ENCODE assay signal across 8 cellular contexts in the genomic region with DNA sequence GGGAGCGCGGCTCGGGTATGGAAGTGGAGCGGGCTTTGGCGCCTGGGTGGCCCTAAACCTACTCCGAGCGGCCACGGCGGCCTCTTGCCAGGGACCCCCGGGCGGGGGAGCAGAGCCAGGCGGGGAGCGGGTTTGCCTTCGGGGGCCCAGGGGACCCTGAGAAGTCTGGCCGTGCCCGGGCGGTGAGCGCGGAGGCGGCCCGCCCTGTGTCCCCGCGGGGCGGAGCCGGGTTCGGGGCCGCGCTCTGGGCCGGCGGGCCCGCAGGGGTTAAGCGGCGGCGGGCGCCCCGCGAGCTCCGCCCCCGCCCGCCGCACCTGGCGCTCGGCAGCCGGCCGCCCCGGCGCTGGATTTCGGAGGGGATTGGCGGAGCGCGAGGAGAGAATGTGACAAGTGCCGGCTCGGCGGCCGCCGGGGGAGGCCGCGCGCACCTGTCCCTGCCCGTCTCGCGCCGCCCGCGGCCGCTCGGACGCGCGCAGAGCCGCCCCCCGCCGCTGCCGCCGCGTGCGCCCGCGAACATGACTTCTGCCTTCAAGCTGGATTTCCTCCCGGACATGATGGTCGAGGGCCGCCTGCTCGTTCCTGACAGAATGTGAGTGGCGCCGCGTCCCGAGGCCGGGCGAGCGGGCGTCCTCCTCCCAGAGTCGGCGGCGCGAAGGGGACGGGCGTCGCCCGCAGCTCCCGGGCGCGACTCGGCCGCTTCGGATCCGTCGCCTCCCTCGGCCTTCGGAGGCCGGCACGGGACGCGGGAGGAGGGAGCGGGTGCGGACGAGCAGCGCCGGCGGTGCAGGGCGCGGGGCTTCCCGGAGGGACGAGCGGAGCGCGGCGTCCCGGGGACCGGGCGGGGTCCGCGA. TPM values are rescaled to one million over a fixed set of nuclear protein-coding genes. Genes with fewer than 3 reads are reported as not detected.
A peak's percentile ranks its signal among the peaks of the same experiment; 100 is the strongest.
DNase-seq lines count a peak whose midpoint lies in the region; ATAC-seq and TF ChIP-seq lines count a peak whose summit lies in the region.

A gene (plus strand): TSS at position 298 of the 851 bp plus-strand sequence. CDS start 218 bp downstream, at position 516.

- H3K4me3 Mint-ChIP-seq in activated T-helper 2 cell treated with anti-CD3 and anti-CD28 coated beads, Interferon-gamma antibody, Interleukin-2, Interleukin-4, amounts not matched to agents 10 μg/mL and 5 μg/mL and 100 μg/mL, durations not matched to agents 14 hours and 24 hours and 36 hours (ENCODE audit: low read depth), result peak within 1 kb of the TSS; percentile 57
- H3K4me3 Mint-ChIP-seq in neural progenitor cell, result peak within 1 kb of the TSS; percentile 85

- under 1% methylated on average over 132 of the region's 132 CpGs for WGBS in thymus

- peaks cover 82% of the 10 kb centered on the region for H3K27me3 Mint-ChIP-seq in activated T-helper 2 cell treated with anti-CD3 and anti-CD28 coated beads, Interferon-gamma antibody, Interleukin-2, Interleukin-4, amounts not matched to agents 10 μg/mL and 5 μg/mL and 100 μg/mL, durations not matched to agents 14 hours and 24 hours and 36 hours (ENCODE audit: low read depth)
- H3K27me3 Mint-ChIP-seq in neural progenitor cell (ENCODE audit: insufficient read depth, low read depth), result peaks cover 6% of the 10 kb centered on the region

- H3F3A ChIP-seq in neural progenitor cell (ENCODE audit: low read depth), result peaks cover 35% of the 10 kb centered on the region

- no peak within 1 kb of the TSS for H3K27ac Mint-ChIP-seq in activated T-helper 2 cell treated with anti-CD3 and anti-CD28 coated beads, Interferon-gamma antibody, Interleukin-2, Interleukin-4, amounts not matched to agents 10 μg/mL and 5 μg/mL and 100 μg/mL, durations not matched to agents 14 hours and 24 hours and 36 hours
- peak within 1 kb of the TSS; percentile 13 for H3K27ac Mint-ChIP-seq in neural progenitor cell

- H4K20me1 ChIP-seq in neural progenitor cell (ENCODE audit: low read depth), result peaks cover 18% of the 10 kb centered on the region

- peaks cover 7% of the 10 kb centered on the region for H3K4me1 Mint-ChIP-seq in activated T-helper 2 cell treated with anti-CD3 and anti-CD28 coated beads, Interferon-gamma antibody, Interleukin-2, Interleukin-4, amounts not matched to agents 10 μg/mL and 5 μg/mL and 100 μg/mL, durations not matched to agents 14 hours and 24 hours and 36 hours (ENCODE audit: low read depth)
- peaks cover 60% of the 10 kb centered on the region for H3K4me1 Mint-ChIP-seq in neural progenitor cell

- intact Hi-C loops in activated T-helper 2 cell treated with anti-CD3 and anti-CD28 coated beads, Interferon-gamma antibody, Interleukin-2, Interleukin-4, amounts not matched to agents 10 μg/mL and 5 μg/mL and 100 μg/mL, durations not matched to agents 14 hours and 24 hours and 36 hours (cut with micrococcal nuclease), result loop anchor here (5.0 kb wide), 2 partner anchors 150 to 255 kb away; no protein-coding TSS in a partner anchor

- H3K27ac ChIP-seq in neural progenitor cell (no peak within 1 kb of the TSS), thymus (ENCODE audit: low read depth) (peak within 1 kb of the TSS; percentile 88)

- H3K36me3 ChIP-seq in neural progenitor cell, result no peaks in the 10 kb centered on the region
- H3K36me3 ChIP-seq in thymus (ENCODE audit: control insufficient read depth, insufficient read depth), result no peaks in the 10 kb centered on the region

- H3K4me1 ChIP-seq in neural progenitor cell, result peaks cover 77% of the 10 kb centered on the region
- H3K4me1 ChIP-seq in thymus (ENCODE audit: control insufficient read depth, insufficient read depth, low read length), result peaks cover 22% of the 10 kb centered on the region

- ATAC-seq in GM18502 (IDR thresholded peaks at IDR 0.05; ENCODE audit: poor library complexity, unreplicated experiment) (peak; percentile 83), HG02623 (IDR thresholded peaks at IDR 0.05; ENCODE audit: unreplicated experiment) (peak; percentile 67)

- peak within 1 kb of the TSS; percentile 94 for H2AFZ ChIP-seq in neural progenitor cell (replicated peaks)

- H3K36me3 Mint-ChIP-seq in activated T-helper 2 cell treated with anti-CD3 and anti-CD28 coated beads, Interferon-gamma antibody, Interleukin-2, Interleukin-4, amounts not matched to agents 10 μg/mL and 5 μg/mL and 100 μg/mL, durations not matched to agents 14 hours and 24 hours and 36 hours (ENCODE audit: low read depth), result no peaks in the 10 kb centered on the region
- no peaks in the 10 kb centered on the region for H3K36me3 Mint-ChIP-seq in neural progenitor cell

- H3K9me3 ChIP-seq in neural progenitor cell (ENCODE audit: low read depth) (no peaks in the 10 kb centered on the region), thymus (ENCODE audit: control insufficient read depth) (peaks cover 1% of the 10 kb centered on the region)

- H3K9ac ChIP-seq in neural progenitor cell, result no peak within 1 kb of the TSS

- H3K4me2 ChIP-seq in neural progenitor cell, result peak within 1 kb of the TSS; percentile 90

- no peaks in the 10 kb centered on the region for H3K9me3 Mint-ChIP-seq in activated T-helper 2 cell treated with anti-CD3 and anti-CD28 coated beads, Interferon-gamma antibody, Interleukin-2, Interleukin-4, amounts not matched to agents 10 μg/mL and 5 μg/mL and 100 μg/mL, durations not matched to agents 14 hours and 24 hours and 36 hours
- H3K9me3 Mint-ChIP-seq in neural progenitor cell, result no peaks in the 10 kb centered on the region

- TF ChIP-seq CTCF in neural progenitor cell (IDR thresholded peaks at IDR 0.05), result no peak

- peaks cover 27% of the 10 kb centered on the region for H3K27me3 ChIP-seq in neural progenitor cell
- peaks cover 22% of the 10 kb centered on the region for H3K27me3 ChIP-seq in thymus (ENCODE audit: control insufficient read depth, insufficient read depth)

- DNase-seq in NCI-H2227 (lab: John Stamatoyannopoulos, UW; ENCODE audit: unreplicated experiment) (peak; percentile 45), foreskin melanocyte (peak; percentile 3), neural progenitor cell (ENCODE audit: low spot score) (peak; percentile 94), GDM1 (lab: John Stamatoyannopoulos, UW) (no peak)
- peak; percentile 31 for DNase-seq in activated T-helper 2 cell treated with anti-CD3 and anti-CD28 coated beads, Interferon-gamma antibody, Interleukin-2, Interleukin-4, amounts not matched to agents 10 μg/mL and 5 μg/mL and 100 μg/mL, durations not matched to agents 14 hours and 24 hours and 36 hours (ENCODE audit: low spot score)

- H3K79me2 ChIP-seq in neural progenitor cell (ENCODE audit: low read depth), result peaks cover 23% of the 10 kb centered on the region

- H3K4me3 ChIP-seq in neural progenitor cell, result peak within 1 kb of the TSS; percentile 81
- peak within 1 kb of the TSS; percentile 93 for H3K4me3 ChIP-seq in thymus (ENCODE audit: low read length)

RNA-seq across cellular contexts. Expression of the gene that starts here (rescaled TPM):
- 131 and 134 TPM in 2 replicates for total RNA-seq in activated T-helper 2 cell treated with anti-CD3 and anti-CD28 coated beads, Interferon-gamma antibody, Interleukin-2, Interleukin-4, amounts not matched to agents 10 μg/mL and 5 μg/mL and 100 μg/mL, durations not matched to agents 14 hours and 24 hours and 36 hours
- total RNA-seq in neural progenitor cell (ENCODE audit: low replicate concordance), result 31.6 and 33.8 TPM in 2 replicates
- polyA plus RNA-seq in thymus, result 48.1 TPM
